Comparison of ENCODE assay signal across 26 cellular contexts in the genomic region with DNA sequence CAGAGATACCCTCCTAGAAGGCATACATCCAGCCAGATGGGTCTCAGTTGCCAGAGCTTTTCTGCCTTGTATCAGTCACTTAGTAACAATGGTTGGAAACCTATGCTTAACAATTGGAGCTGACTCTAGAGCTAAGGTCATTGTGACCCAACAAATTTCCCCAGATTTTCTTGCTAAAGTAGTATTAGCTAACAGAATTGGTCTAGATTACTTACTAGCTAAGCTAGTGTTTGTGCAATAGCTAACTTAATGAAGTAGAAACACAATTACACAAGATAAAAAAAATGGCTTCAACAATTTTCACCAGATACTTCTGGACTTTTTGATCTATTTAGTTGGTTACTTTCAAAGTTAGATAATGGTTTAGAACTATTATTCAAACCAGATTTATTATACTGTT.
"Had no signal": no experiment of that assay in that cellular context is flagged by ENCODE, and none has a peak within 500 bp of the region (broad histone marks: within the 10 kb centered on the region; RNA-seq: fewer than 3 reads in every experiment).

No MANE protein-coding gene starts in this region.

- H3K27ac ChIP-seq: stomach, suprapubic skin, testis, thoracic aorta, thyroid gland, tibial artery, tibial nerve, transverse colon, upper lobe of left lung, upper lobe of right lung, uterus, vagina had no signal

- H3K4me1 ChIP-seq: upper lobe of left lung, upper lobe of right lung, uterus had no signal

- FAIRE-seq: urothelium cell line had no signal

- H3K4me3 ChIP-seq: stomach, suprapubic skin, testis, thoracic aorta, thyroid gland, tibial artery, tibial nerve, transverse colon, upper lobe of left lung, upper lobe of right lung, uterus, vagina had no signal

- ATAC-seq: stimulated activated effector memory CD8-positive, alpha-beta T cell treated with anti-CD3 and anti-CD28 coated beads, Interleukin-12 subunit alpha, Interleukin-12 subunit beta, amount 100 ng/mL, for 72 hours; stimulated activated memory B cell treated with anti-CD40 and anti-IgM and Interleukin-4, amounts not matched to agents 10 μg/mL and 1 μg/mL and 100 μg/mL, for 72 hours; stimulated activated naive B cell treated with anti-CD40 and anti-IgM and Interleukin-4, amounts not matched to agents 10 μg/mL and 1 μg/mL and 100 μg/mL, for 72 hours; stimulated activated naive CD8-positive, alpha-beta T cell treated with anti-CD3 and anti-CD28 coated beads, Interleukin-15, amount 100 ng/mL, for 72 hours; stimulated activated naive CD8-positive, alpha-beta T cell treated with anti-CD3 and anti-CD28 coated beads, Interleukin-15, Interleukin-2, amounts not matched to agents 100 U/mL and 50 U/mL, for 24 hours; upper lobe of right lung had no signal

- H3K9me3 ChIP-seq: stomach, suprapubic skin, testis, thoracic aorta, thyroid gland, tibial artery, tibial nerve, transverse colon, upper lobe of left lung, upper lobe of right lung, uterus, vagina had no signal

- H3K36me3 ChIP-seq: stomach, suprapubic skin, thoracic aorta, thyroid gland, tibial artery, tibial nerve, transverse colon, upper lobe of left lung, upper lobe of right lung, uterus, vagina had no signal

- DNase-seq: stimulated activated CD4-positive, alpha-beta T cell treated with anti-CD3 and anti-CD28 coated beads, Interleukin-2, amount 100 ng/mL, for 48 hours; stimulated activated CD4-positive, alpha-beta T cell treated with anti-CD3 and anti-CD28 coated beads, Interleukin-4, amount 100 ng/mL, for 1 hour; stimulated activated CD4-positive, alpha-beta T cell treated with anti-CD3 and anti-CD28 coated beads, Interleukin-4, amount 100 ng/mL, for 24 hours; stimulated activated CD4-positive, alpha-beta T cell treated with anti-CD3 and anti-CD28 coated beads, Interleukin-4, amount 100 ng/mL, for 4 hours; stimulated activated CD8-positive, alpha-beta memory T cell treated with anti-CD3 and anti-CD28 coated beads, Interleukin-4, amount 100 ng/mL, for 48 hours; stimulated activated naive B cell treated with anti-CD40 and anti-IgM and Interleukin-4, amounts not matched to agents 10 μg/mL and 1 μg/mL and 100 μg/mL, for 72 hours; stimulated activated naive CD4-positive, alpha-beta T cell; stimulated activated naive CD4-positive, alpha-beta T cell treated with Interleukin-2 at 50 U/mL for 16 hours; stimulated activated naive CD8-positive, alpha-beta T cell treated with anti-CD3 and anti-CD28 coated beads, Interleukin-15, amount 100 ng/mL, for 72 hours; stimulated activated naive CD8-positive, alpha-beta T cell treated with anti-CD3 and anti-CD28 coated beads, Interleukin-15, Interleukin-2, amounts not matched to agents 100 U/mL and 50 U/mL, for 24 hours; stomach; substantia nigra; testis; thyroid gland; tibial artery; transverse colon; upper lobe of left lung; upper lobe of right lung; uterus had no signal
